Comparison of ENCODE assay signal across 8 cellular contexts in genomic region chr6:170087946-170088348, GRCh38.
DNase-seq lines count a peak whose midpoint lies in the region; ATAC-seq, FAIRE-seq and TF ChIP-seq lines count a peak whose summit lies in the region.

No MANE protein-coding gene starts in this region.

- H3K9ac ChIP-seq in kidney (ENCODE audit: low read length in 2 of 2) = no peak overlapping the region

- CTCF ChIA-PET in activated CD4-positive, alpha-beta memory T cell treated with anti-CD3 and anti-CD28 coated beads for 36 hours (lab: Charles Lee) = no interaction called here

- H3K9me3 Mint-ChIP-seq in activated CD4-positive, alpha-beta memory T cell treated with anti-CD3 and anti-CD28 coated beads for 36 hours = no peaks in the 10 kb centered on the region

- H3K36me3 Mint-ChIP-seq in activated CD4-positive, alpha-beta memory T cell treated with anti-CD3 and anti-CD28 coated beads for 36 hours = peaks cover 1% of the 10 kb centered on the region

- H3K36me3 ChIP-seq in kidney (ENCODE audit: control insufficient read depth in 1 of 2, insufficient read depth in 2 of 2, low read length in 2 of 2) = no peaks in the 10 kb centered on the region

- FAIRE-seq in kidney (lab: Jason Lieb, UNC) = no peak

- no peaks in the 10 kb centered on the region for H3K9me3 ChIP-seq in kidney (ENCODE audit: control insufficient read depth in 1 of 2, low read length in 2 of 2)

- H3K4me3 Mint-ChIP-seq in activated CD4-positive, alpha-beta memory T cell treated with anti-CD3 and anti-CD28 coated beads for 36 hours = peak overlapping the region; percentile 68

- H3K4me1 ChIP-seq in kidney (ENCODE audit: control insufficient read depth in 1 of 2, insufficient read depth in 1 of 2, low read depth in 1 of 2, low read length in 2 of 2) = peaks cover 0 to 4% of the 10 kb centered on the region in 2 donors

- POLR2A ChIA-PET in activated CD4-positive, alpha-beta memory T cell treated with anti-CD3 and anti-CD28 coated beads for 36 hours (lab: Charles Lee) = no interaction called here

- H3K4me1 Mint-ChIP-seq in activated CD4-positive, alpha-beta memory T cell treated with anti-CD3 and anti-CD28 coated beads for 36 hours (ENCODE audit: low read depth) = peaks cover 31% of the 10 kb centered on the region

- no peak overlapping the region for H3K27ac ChIP-seq in kidney (ENCODE audit: low read depth in 2 of 2, low read length in 2 of 2)

- no peaks in the 10 kb centered on the region for H3K27me3 Mint-ChIP-seq in activated CD4-positive, alpha-beta memory T cell treated with anti-CD3 and anti-CD28 coated beads for 36 hours

- no peak for TF ChIP-seq CTCF in kidney (IDR thresholded peaks at IDR 0.05; ENCODE audit: borderline replicate concordance, extremely low read depth, insufficient read depth)

- no peak overlapping the region for H3K4me3 ChIP-seq in kidney (ENCODE audit: low read length in 2 of 2)

- intact Hi-C loops in activated CD4-positive, alpha-beta memory T cell treated with anti-CD3 and anti-CD28 coated beads for 36 hours (cut with micrococcal nuclease) = loop anchor here (1.0 to 10.0 kb wide), 5 partner anchors 59 to 387 kb away; partner anchors contain the start of gene DLL1
- intact Hi-C loops in kidney (cut with DNase I) = no loop called here

- DNase-seq in activated CD4-positive, alpha-beta memory T cell treated with anti-CD3 and anti-CD28 coated beads for 36 hours = peak; percentile 75
- peak; percentile 76 for DNase-seq in kidney
- peak in 5 of 6 experiments; percentile 25 to 56 (median 34) for DNase-seq in stimulated activated naive CD4-positive, alpha-beta T cell (lab: John Stamatoyannopoulos, UW)
- DNase-seq in HuH-7.5 (ENCODE audit: low spot score) = no peak
- no peak for DNase-seq in NCI-H69 (lab: John Stamatoyannopoulos, UW)
- no peak for DNase-seq in effector CD8-positive, alpha-beta T cell (lab: John Stamatoyannopoulos, UW)

- ATAC-seq in GM19397 (IDR thresholded peaks at IDR 0.05; ENCODE audit: unreplicated experiment) (peak; percentile 53), HG03439 (IDR thresholded peaks at IDR 0.05; ENCODE audit: unreplicated experiment) (peak; percentile 53)

- peak overlapping the region; percentile 85 for H3K27ac Mint-ChIP-seq in activated CD4-positive, alpha-beta memory T cell treated with anti-CD3 and anti-CD28 coated beads for 36 hours

Comparison
In these comparisons a context has a peak if more than half of its experiments do, and no peak if none do; other contexts are left out.
1. DNase-seq: peak in activated CD4-positive, alpha-beta memory T cell treated with anti-CD3 and anti-CD28 coated beads for 36 hours (single experiment), kidney (single experiment) and stimulated activated naive CD4-positive, alpha-beta T cell (5 of 6); none in HuH-7.5 (single experiment), NCI-H69 (single experiment) and effector CD8-positive, alpha-beta T cell (single experiment).